ENCODE assay signal across 1 cellular context in the genomic region with DNA sequence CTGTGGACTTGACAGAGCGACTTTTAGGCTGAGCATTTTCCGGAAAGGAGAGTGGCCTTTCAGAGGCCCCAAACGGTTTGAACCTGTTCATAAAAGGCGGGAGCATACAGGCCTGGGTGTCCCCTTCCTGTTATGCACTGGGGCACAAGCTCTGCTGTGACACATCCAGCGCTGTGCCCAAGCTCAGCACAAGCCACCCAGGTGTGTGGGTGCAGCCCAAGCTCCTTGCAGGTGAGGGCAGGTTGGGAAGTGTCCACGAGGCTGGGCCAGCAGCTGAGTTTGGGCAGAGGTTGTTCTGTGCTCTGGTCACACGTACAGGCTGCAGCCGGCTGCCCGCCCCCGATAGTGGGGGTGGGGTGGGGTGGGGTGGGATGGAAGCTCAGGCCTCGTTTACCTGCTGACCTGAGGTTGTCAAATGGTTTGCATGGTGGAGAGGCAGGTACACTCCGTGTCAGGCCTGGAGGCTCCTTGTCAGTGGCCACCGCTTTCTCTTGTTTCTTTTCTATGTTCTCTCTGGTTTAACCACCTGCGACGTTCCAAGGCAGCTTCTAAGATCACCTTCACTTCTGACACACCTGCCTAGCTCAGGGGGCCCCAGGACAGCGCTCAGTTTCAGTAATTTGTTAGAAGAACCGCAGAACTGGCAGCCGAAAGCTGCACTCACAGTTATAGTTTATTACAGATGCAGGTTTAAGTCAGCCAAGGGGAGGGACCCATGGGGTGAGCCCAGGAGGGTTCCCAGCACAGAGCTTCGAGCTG.
TF ChIP-seq lines count a peak whose summit lies in the region.

No MANE protein-coding gene starts in this region.

TF ChIP-seq in HepG2, 621 proteins besides CTCF, POLR2A, EP300 and RAD21 (continued from another document):
- TF ChIP-seq HMGXB4 (CRISPR knock-in tag; IDR thresholded peaks at IDR 0.05; ENCODE audit: borderline replicate concordance in 1 of 2, low read depth in 1 of 2) (no peak), ZNF331 (CRISPR knock-in tag; IDR thresholded peaks at IDR 0.05) (no peak), TCF12 (IDR thresholded peaks at IDR 0.05) (no peak), TCF12 (CRISPR knock-in tag; IDR thresholded peaks at IDR 0.05) (no peak), PHF20 (CRISPR knock-in tag; IDR thresholded peaks at IDR 0.05) (no peak), ZFP36L2 (CRISPR knock-in tag; IDR thresholded peaks at IDR 0.05) (no peak), TFE3 (CRISPR knock-in tag; IDR thresholded peaks at IDR 0.05) (no peak), ATRX (CRISPR knock-in tag; IDR thresholded peaks at IDR 0.05; ENCODE audit: borderline replicate concordance) (no peak), CREBL2 (CRISPR knock-in tag; IDR thresholded peaks at IDR 0.05; ENCODE audit: borderline replicate concordance) (no peak), ZNF547 (CRISPR knock-in tag; IDR thresholded peaks at IDR 0.05) (no peak), HOXA3 (CRISPR knock-in tag; IDR thresholded peaks at IDR 0.05) (no peak), BRCA1 (CRISPR knock-in tag; IDR thresholded peaks at IDR 0.05) (no peak), MYC (CRISPR knock-in tag; IDR thresholded peaks at IDR 0.05; ENCODE audit: borderline replicate concordance) (no peak), ZSCAN12 (CRISPR knock-in tag; IDR thresholded peaks at IDR 0.05) (no peak)
- TF ChIP-seq, protein P1, sequence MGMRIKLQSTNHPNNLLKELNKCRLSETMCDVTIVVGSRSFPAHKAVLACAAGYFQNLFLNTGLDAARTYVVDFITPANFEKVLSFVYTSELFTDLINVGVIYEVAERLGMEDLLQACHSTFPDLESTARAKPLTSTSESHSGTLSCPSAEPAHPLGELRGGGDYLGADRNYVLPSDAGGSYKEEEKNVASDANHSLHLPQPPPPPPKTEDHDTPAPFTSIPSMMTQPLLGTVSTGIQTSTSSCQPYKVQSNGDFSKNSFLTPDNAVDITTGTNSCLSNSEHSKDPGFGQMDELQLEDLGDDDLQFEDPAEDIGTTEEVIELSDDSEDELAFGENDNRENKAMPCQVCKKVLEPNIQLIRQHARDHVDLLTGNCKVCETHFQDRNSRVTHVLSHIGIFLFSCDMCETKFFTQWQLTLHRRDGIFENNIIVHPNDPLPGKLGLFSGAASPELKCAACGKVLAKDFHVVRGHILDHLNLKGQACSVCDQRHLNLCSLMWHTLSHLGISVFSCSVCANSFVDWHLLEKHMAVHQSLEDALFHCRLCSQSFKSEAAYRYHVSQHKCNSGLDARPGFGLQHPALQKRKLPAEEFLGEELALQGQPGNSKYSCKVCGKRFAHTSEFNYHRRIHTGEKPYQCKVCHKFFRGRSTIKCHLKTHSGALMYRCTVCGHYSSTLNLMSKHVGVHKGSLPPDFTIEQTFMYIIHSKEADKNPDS (CRISPR knock-in tag; IDR thresholded peaks at IDR 0.05), result no peak
